Comparison of ENCODE assay signal across 34 cellular contexts in the genomic region with DNA sequence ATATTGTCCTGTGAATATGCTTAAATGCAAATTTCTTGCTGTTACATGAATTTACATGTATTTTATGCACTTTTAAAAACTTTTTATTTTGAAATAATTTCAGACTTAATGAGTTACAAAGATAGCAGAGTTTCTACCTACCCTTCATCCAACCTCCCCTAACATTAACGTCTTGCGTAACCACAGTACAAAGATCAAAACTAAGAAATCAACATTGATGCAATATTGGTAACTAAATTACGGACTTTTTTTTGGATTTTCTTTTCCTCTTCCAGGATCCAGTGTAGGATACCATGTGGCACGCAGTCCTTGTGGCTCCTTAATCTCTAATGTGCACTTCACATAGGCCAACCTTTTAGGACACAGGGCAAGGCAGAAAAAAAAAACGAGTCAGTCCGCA.
"Had no signal": no experiment of that assay in that cellular context is flagged by ENCODE, and none has a peak within 500 bp of the region (broad histone marks: within the 10 kb centered on the region; RNA-seq: fewer than 3 reads in every experiment).

No MANE protein-coding gene starts in this region.

- H3K27me3 ChIP-seq: adrenal gland, ascending aorta, body of pancreas, brain microvascular endothelial cell, breast epithelium, cardiac muscle cell had no signal

- H3K36me3 ChIP-seq: adrenal gland, ascending aorta, brain microvascular endothelial cell, breast epithelium, cardiac muscle cell had no signal

- H3K9me3 ChIP-seq: adrenal gland, ascending aorta, body of pancreas, breast epithelium had no signal

- H3K4me3 ChIP-seq: adrenal gland, ascending aorta, body of pancreas, breast epithelium, cardiac muscle cell had no signal

- DNase-seq: activated effector memory CD4-positive, alpha-beta T cell treated with anti-CD3 and anti-CD28 coated beads, Interleukin-2, amount 50 U/mL, for 16 hours; activated effector memory CD4-positive, alpha-beta T cell treated with Interleukin-2 at 50 U/mL for 16 hours; activated gamma-delta T cell; activated gamma-delta T cell treated with Interleukin-2 at 50 U/mL for 16 hours; activated naive CD4-positive, alpha-beta T cell; activated naive CD4-positive, alpha-beta T cell treated with anti-CD3 and anti-CD28 coated beads for 36 hours; activated naive CD4-positive, alpha-beta T cell treated with anti-CD3 and anti-CD28 coated beads, Interleukin-2, amount 10 ng/mL, durations not matched to agents 7 days and 5 days; activated naive CD4-positive, alpha-beta T cell treated with anti-CD3 and anti-CD28 coated beads, Interleukin-2, amount 50 U/mL, for 16 hours; activated naive CD4-positive, alpha-beta T cell treated with Interleukin-2 at 50 U/mL for 16 hours; activated naive CD8-positive, alpha-beta T cell treated with anti-CD3 and anti-CD28 coated beads for 36 hours; activated naive CD8-positive, alpha-beta T cell treated with anti-CD3 and anti-CD28 coated beads, Interleukin-2, amount 10 ng/mL, durations not matched to agents 7 days and 5 days; activated naive CD8-positive, alpha-beta T cell treated with anti-CD3 and anti-CD28 coated beads, Interleukin-2, amount 50 U/mL, for 24 hours; activated T-cell treated with anti-CD3 and anti-CD28 coated beads, Interleukin-2, amount 50 U/mL, for 1 hour; activated T-cell treated with anti-CD3 and anti-CD28 coated beads, Interleukin-2, amount 50 U/mL, for 24 hours; activated T-cell treated with anti-CD3 and anti-CD28 coated beads, Interleukin-2, amount 50 U/mL, for 4 hours; activated T-cell treated with anti-CD3 and anti-CD28 coated beads, Interleukin-2, amount 50 U/mL, for 48 hours; activated T-cell treated with anti-CD3 and anti-CD28 coated beads, Interleukin-2, amount 50 U/mL, for 72 hours; adrenal gland; amniotic stem cell; amygdala; anterior cingulate cortex; aorta; body of pancreas; brain microvascular endothelial cell; caudate nucleus; central memory CD4-positive, alpha-beta T cell; cerebellar nuclear complex had no signal

- ATAC-seq: activated naive CD4-positive, alpha-beta T cell treated with anti-CD3 and anti-CD28 coated beads, Interleukin-2, amount 50 U/mL, for 72 hours; activated naive CD8-positive, alpha-beta T cell treated with anti-CD3 and anti-CD28 coated beads, Interleukin-2, amount 50 U/mL, for 24 hours; activated T-cell treated with anti-CD3 and anti-CD28 coated beads, Interleukin-2, amount 50 U/mL, for 4 hours; activated T-cell treated with anti-CD3 and anti-CD28 coated beads, Interleukin-2, amount 50 U/mL, for 72 hours; activated T-helper 17 cell treated with anti-CD3 and anti-CD28 coated beads, Interleukin-2, amount 50 U/mL, for 72 hours; body of pancreas had no signal

- H3K27ac ChIP-seq: adrenal gland, ascending aorta, body of pancreas, brain microvascular endothelial cell, breast epithelium, cardiac muscle cell had no signal

- H3K4me1 ChIP-seq: adrenal gland, ascending aorta, body of pancreas, breast epithelium had no signal

- FAIRE-seq: astrocyte, bronchial epithelial cell had no signal
